8 cellular contexts compared by ENCODE assay signal in genomic region chr9:92947268-92948031, GRCh38. TPM values are rescaled to one million over a fixed set of nuclear protein-coding genes. Genes with fewer than 3 reads are reported as not detected.
DNase-seq lines count a peak whose midpoint lies in the region; ATAC-seq, FAIRE-seq and TF ChIP-seq lines count a peak whose summit lies in the region.

Gene FGD3, plus strand, starts transcription at chr9:92947523. Its CDS starts 28,734 bp downstream, at chr9:92976257.

- in situ Hi-C loops in G401 (cut with HindIII; ENCODE audit: low sequenced_read_pairs) = no loop called here

- no TSS peak for BruUV-seq in PC-3 (replicated peaks; lab: Mats Ljungman, UMichigan)

- H2AFZ ChIP-seq in PC-3 (ENCODE audit: low read length) = peak within 1 kb of the TSS; percentile 89

- H3K4me3 Mint-ChIP-seq in activated naive CD8-positive, alpha-beta T cell = peak within 1 kb of the TSS; percentile 91

- no peaks in the 10 kb centered on the region for H3K27me3 ChIP-seq in PC-3 (ENCODE audit: low read length)
- no peaks in the 10 kb centered on the region for H3K27me3 ChIP-seq in iPS DF 6.9 (ENCODE audit: control insufficient read depth, insufficient read depth, low read length)

- peaks cover 56% of the 10 kb centered on the region for H3K4me1 Mint-ChIP-seq in activated naive CD8-positive, alpha-beta T cell (ENCODE audit: low read depth)

- no peak for FAIRE-seq in GM12892 (lab: Jason Lieb, UNC)

- CTCF ChIA-PET in PC-3 (lab: Charles Lee) = interaction anchor here (0.6 kb wide), 1 partner anchor 619 kb away, joined by 3 read pairs; no protein-coding TSS in a partner anchor

- DNase-seq in HT-29 (ENCODE audit: low spot score) = peak; percentile 60
- peak; percentile 11 for DNase-seq in PC-3
- DNase-seq in iPS DF 6.9 (ENCODE audit: low read depth, low spot score) = no peak
- DNase-seq in skeletal muscle cell (ENCODE audit: low read depth) = no peak
- DNase-seq in GM12892 (ENCODE audit: insufficient read length) = no peak
- no peak for DNase-seq in G401 (ENCODE audit: low spot score)

- POLR2A ChIA-PET in PC-3 (lab: Charles Lee; ENCODE audit: unreplicated experiment) = no interaction called here

- H3K27ac ChIP-seq in PC-3 (ENCODE audit: low read length) (no peak within 1 kb of the TSS), iPS DF 6.9 (ENCODE audit: low read length) (no peak within 1 kb of the TSS)

- H3K9ac ChIP-seq in PC-3 (ENCODE audit: low read length) = peak within 1 kb of the TSS; percentile 22

- no peaks in the 10 kb centered on the region for H4K20me1 ChIP-seq in PC-3 (ENCODE audit: low read length)

- no peaks in the 10 kb centered on the region for H3K36me3 ChIP-seq in PC-3 (ENCODE audit: low read depth, low read length)
- no peaks in the 10 kb centered on the region for H3K36me3 ChIP-seq in iPS DF 6.9 (ENCODE audit: control insufficient read depth, insufficient read depth, low read length)

- H3K9me3 ChIP-seq in PC-3 (ENCODE audit: low read length) (no peaks in the 10 kb centered on the region), iPS DF 6.9 (ENCODE audit: control insufficient read depth, insufficient read depth, low read length) (no peaks in the 10 kb centered on the region)

- H3K4me2 ChIP-seq in PC-3 (ENCODE audit: low read length) = peak within 1 kb of the TSS; percentile 88

- WGBS in iPS DF 6.9 (ENCODE audit: insufficient coverage, insufficient read length) = no CpG with 5 or more reads among the region's 36 CpGs

- H3K27ac Mint-ChIP-seq in activated naive CD8-positive, alpha-beta T cell = peak within 1 kb of the TSS; percentile 16

- no peaks in the 10 kb centered on the region for H3K36me3 Mint-ChIP-seq in activated naive CD8-positive, alpha-beta T cell

- peak; percentile 90 for ATAC-seq in PC-3
- no peak for ATAC-seq in GM19455 (IDR thresholded peaks at IDR 0.05; ENCODE audit: unreplicated experiment)

- no peaks in the 10 kb centered on the region for H3F3A ChIP-seq in PC-3 (ENCODE audit: low read length, unreplicated experiment)

- H3K9me3 Mint-ChIP-seq in activated naive CD8-positive, alpha-beta T cell (ENCODE audit: low read depth) = no peaks in the 10 kb centered on the region

- peak within 1 kb of the TSS; percentile 70 for H3K4me3 ChIP-seq in PC-3 (ENCODE audit: low read length)
- H3K4me3 ChIP-seq in iPS DF 6.9 (ENCODE audit: low read length) = peak within 1 kb of the TSS; percentile 5; the same call in 1 of the 2 replicates
- H3K4me3 ChIP-seq in skeletal muscle cell (ENCODE audit: low read depth, low read length) = peak within 1 kb of the TSS; percentile 39

- TF ChIP-seq CTCF in PC-3 (conservative IDR thresholded peaks at IDR 0.05; ENCODE audit: low read depth, low read length) = no peak

- no peaks in the 10 kb centered on the region for H3K79me2 ChIP-seq in PC-3 (ENCODE audit: low read length)

- no peaks in the 10 kb centered on the region for H3K4me1 ChIP-seq in PC-3 (ENCODE audit: insufficient read depth, low read length)
- H3K4me1 ChIP-seq in iPS DF 6.9 (ENCODE audit: control insufficient read depth, insufficient read depth, low read length) = peaks cover 3% of the 10 kb centered on the region; the same call in 1 of the 2 replicates

- intact Hi-C loops in PC-3 (cut with micrococcal nuclease) = no loop called here

- H3K9me2 ChIP-seq in PC-3 (replicated peaks; ENCODE audit: low read length) = no peaks in the 10 kb centered on the region

- TF ChIP-seq POLR2A in GM12892 (IDR thresholded peaks at IDR 0.05; ENCODE audit: low read depth, low read length) = no peak

- no peaks in the 10 kb centered on the region for H3K27me3 Mint-ChIP-seq in activated naive CD8-positive, alpha-beta T cell

RNA-seq across cellular contexts. Expression of gene FGD3, which starts in this region (rescaled TPM):
- 12.8 and 14.7 TPM in 2 replicates for total RNA-seq in HT-29 (2014; rRNA removed; shearing (Covaris generic))
- 5.4 and 6.3 TPM in 2 replicates for total RNA-seq in PC-3 (2014; rRNA removed)
- polyA plus RNA-seq in GM12892 (2012; ENCODE audit: missing spikeins) = 6.6 TPM
- 0.06 TPM in 1 of 2 replicates, not detected in the other for total RNA-seq in G401 (2014; rRNA removed; shearing (Covaris generic))

Comparison
In these comparisons a context has a peak if more than half of its experiments do, and no peak if none do; other contexts are left out.
1. DNase-seq: peak in HT-29 (single experiment) and PC-3 (single experiment); none in iPS DF 6.9 (single experiment), skeletal muscle cell (single experiment), GM12892 (single experiment) and G401 (single experiment).
2. H3K4me3 ChIP-seq: peak in every context shown above with its lines; median percentile 70 in PC-3; 39 in skeletal muscle cell; 5 in iPS DF 6.9.